Comparison of ENCODE assay signal across 10 cellular contexts in the genomic region with DNA sequence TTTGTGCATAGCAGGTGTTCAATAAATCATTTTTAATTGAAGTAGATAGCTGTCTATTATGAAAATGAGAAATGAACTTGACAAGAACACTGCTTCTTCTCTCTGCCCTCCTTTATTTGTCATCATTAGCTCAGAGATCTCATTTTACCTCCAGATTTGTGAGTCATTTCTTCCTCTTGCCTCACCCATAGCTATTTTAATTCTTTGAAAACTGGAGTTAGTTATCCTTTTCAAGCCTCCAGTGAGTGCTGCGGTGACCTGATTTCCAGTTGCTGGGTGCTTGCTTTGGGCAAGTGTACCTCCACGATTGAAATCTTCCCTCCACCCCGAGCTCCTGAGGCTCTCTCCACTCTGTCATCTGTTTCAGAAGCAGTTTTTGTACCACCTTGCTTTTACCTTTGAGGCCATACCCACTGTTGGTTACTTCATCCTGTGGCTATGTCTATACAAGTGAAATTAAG.
DNase-seq lines count a peak whose midpoint lies in the region; ATAC-seq, FAIRE-seq and TF ChIP-seq lines count a peak whose summit lies in the region.
"Had no signal": no experiment of that assay in that cellular context is flagged by ENCODE, and none has a peak within 500 bp of the region (broad histone marks: within the 10 kb centered on the region; RNA-seq: fewer than 3 reads in every experiment).

No MANE protein-coding gene starts in this region.

- no peaks in the 10 kb centered on the region for H3K79me2 ChIP-seq in HepG2 (ENCODE audit: insufficient read depth, low read length)

- H4K20me1 ChIP-seq in HepG2 (ENCODE audit: insufficient read depth, low read length): no peaks in the 10 kb centered on the region

- peaks cover 7 to 9% of the 10 kb centered on the region in 2 donors for H3K9me3 Mint-ChIP-seq in activated T-cell treated with anti-CD3 and anti-CD28 coated beads, Interleukin-2, amount 50 U/mL, for 72 hours

- intact Hi-C loops in A673 (cut with micrococcal nuclease; ENCODE audit: unreplicated experiment) (no loop called here), HepG2 (cut with micrococcal nuclease; ENCODE audit: unreplicated experiment) (no loop called here)

- no peak for TF ChIP-seq POLR2A in gastroesophageal sphincter (IDR thresholded peaks at IDR 0.05)
- no peak for TF ChIP-seq POLR2A in HepG2 (IDR thresholded peaks at IDR 0.05; ENCODE audit: insufficient read depth in 1 of 2, low read depth in 2 of 2, low read length in 2 of 2)

- H3K4me3 ChIP-seq in gastroesophageal sphincter (no peak overlapping the region), A673 (ENCODE audit: low read depth, low read length, poor library complexity, severe bottlenecking) (no peak overlapping the region), HepG2 (replicated peaks in 1 of 3; ENCODE audit: insufficient read depth in 1 of 3, low read depth in 2 of 3, low read length in 3 of 3) (no peak overlapping the region)

- peaks cover 34% of the 10 kb centered on the region for H3K4me1 Mint-ChIP-seq in activated T-cell treated with anti-CD3 and anti-CD28 coated beads, Interleukin-2, amount 50 U/mL, for 72 hours (ENCODE audit: low read depth)

- peak overlapping the region; percentile 15 for H3K27ac Mint-ChIP-seq in activated T-cell treated with anti-CD3 and anti-CD28 coated beads, Interleukin-2, amount 50 U/mL, for 72 hours

- H3K27ac ChIP-seq in gastroesophageal sphincter: peak overlapping the region in 2 of 4 donors; percentile 3 to 25
- H3K27ac ChIP-seq in A673 (ENCODE audit: low read depth, low read length, poor library complexity, severe bottlenecking): no peak overlapping the region
- no peak overlapping the region for H3K27ac ChIP-seq in HepG2 (ENCODE audit: extremely low read length, insufficient read depth, low read length)

- CTCF ChIA-PET in A673 (lab: Charles Lee): no interaction called here
- CTCF ChIA-PET in HepG2 (lab: Yijun Ruan, JAX; ENCODE audit: low intra/inter-chr PET ratio, low total read pairs): no interaction called here

- H3K4me3 Mint-ChIP-seq in activated T-cell treated with anti-CD3 and anti-CD28 coated beads, Interleukin-2, amount 50 U/mL, for 72 hours: peak overlapping the region; percentile 2 to 42
- H3K4me3 Mint-ChIP-seq: naive B cell had no signal

- WGBS in gastroesophageal sphincter (ENCODE audit: low coverage in 1 of 2), 2 donors: 24 to 89% methylated on average over 3 of the region's 3 CpGs
- 17% methylated on average over 3 of the region's 3 CpGs for WGBS in HepG2 (ENCODE audit: low lambda C conversion rate)

- H3K4me1 ChIP-seq in gastroesophageal sphincter (no peaks in the 10 kb centered on the region), A673 (ENCODE audit: insufficient read depth, low read length, poor library complexity, severe bottlenecking) (no peaks in the 10 kb centered on the region), HepG2 (ENCODE audit: insufficient read depth, low read length) (no peaks in the 10 kb centered on the region)

- TF ChIP-seq CTCF in gastroesophageal sphincter (IDR thresholded peaks at IDR 0.05): no peak
- no peak for TF ChIP-seq CTCF in A673 (conservative IDR thresholded peaks at IDR 0.05; ENCODE audit: low read depth, low read length)
- no peak for TF ChIP-seq CTCF in HepG2 (CRISPR knock-in tag; IDR thresholded peaks at IDR 0.05)

- DNase-seq in A172 (ENCODE audit: low spot score): peak; percentile 57
- peak; percentile 17 to 25 for DNase-seq in activated T-cell treated with anti-CD3 and anti-CD28 coated beads, Interleukin-2, amount 50 U/mL, for 72 hours
- DNase-seq in inferior parietal cortex (ENCODE audit: extremely low spot score): no peak
- DNase-seq in A673 (ENCODE audit: low spot score): no peak
- DNase-seq in globus pallidus (ENCODE audit: low spot score): no peak
- no peak for DNase-seq in HepG2 (ENCODE audit: low spot score)
- DNase-seq: naive B cell, NCI-H1092 treated with DMSO at 0.1 percent for 48 hours had no signal

- no peak for TF ChIP-seq RAD21 in HepG2 (CRISPR knock-in tag; IDR thresholded peaks at IDR 0.05)

- no peak overlapping the region for H3K4me2 ChIP-seq in HepG2 (ENCODE audit: low read depth, low read length)

- H3K9me3 ChIP-seq in gastroesophageal sphincter (peaks cover 0 to 6% (median 0%) of the 10 kb centered on the region in 3 donors), A673 (ENCODE audit: low read depth, low read length, poor library complexity, severe bottlenecking) (no peaks in the 10 kb centered on the region), HepG2 (ENCODE audit: low read length) (no peaks in the 10 kb centered on the region)

- ATAC-seq in GM18511 (IDR thresholded peaks at IDR 0.05; ENCODE audit: unreplicated experiment) (peak; percentile 55), gastroesophageal sphincter (peak; percentile 58), HepG2 (no peak)
- peak; percentile 80 to 81 for ATAC-seq in activated T-cell treated with anti-CD3 and anti-CD28 coated beads, Interleukin-2, amount 50 U/mL, for 72 hours (replicated peaks in 1 of 2)

- H3K27me3 ChIP-seq in gastroesophageal sphincter (no peaks in the 10 kb centered on the region), A673 (replicated peaks; ENCODE audit: insufficient read depth, low read depth, low read length, poor library complexity) (no peaks in the 10 kb centered on the region), HepG2 (ENCODE audit: control insufficient read depth in 1 of 2, insufficient read depth in 2 of 2, low read length in 2 of 2) (no peaks in the 10 kb centered on the region; a peak in 1 of 5 replicates)

- no peak overlapping the region for H2AFZ ChIP-seq in HepG2 (ENCODE audit: low read length)

- TF ChIP-seq EP300 in gastroesophageal sphincter (IDR thresholded peaks at IDR 0.05) (no peak), HepG2 (IDR thresholded peaks at IDR 0.05; ENCODE audit: low read depth in 2 of 2, low read length in 2 of 2) (no peak), HepG2 (CRISPR knock-in tag; IDR thresholded peaks at IDR 0.05; ENCODE audit: borderline replicate concordance) (no peak)

- H3K9ac ChIP-seq in HepG2 (ENCODE audit: insufficient read depth, low read depth, low read length): no peak overlapping the region

- POLR2A ChIA-PET in A673 (lab: Charles Lee; ENCODE audit: low non-redundant PET) (no interaction called here), HepG2 (lab: Yijun Ruan, JAX) (no interaction called here)

- H3K36me3 ChIP-seq in gastroesophageal sphincter: no peaks in the 10 kb centered on the region
- H3K36me3 ChIP-seq in A673 (ENCODE audit: insufficient read depth, low read length, poor library complexity, severe bottlenecking): no peaks in the 10 kb centered on the region
- H3K36me3 ChIP-seq in HepG2 (replicated peaks in 1 of 2; ENCODE audit: control insufficient read depth in 1 of 2, insufficient read depth in 2 of 2, low read length in 2 of 2): no peaks in the 10 kb centered on the region

- H3K36me3 Mint-ChIP-seq in activated T-cell treated with anti-CD3 and anti-CD28 coated beads, Interleukin-2, amount 50 U/mL, for 72 hours (ENCODE audit: insufficient read depth in 2 of 2): peaks cover 4 to 6% of the 10 kb centered on the region in 2 donors
- H3K36me3 Mint-ChIP-seq: naive B cell had no signal

- in situ Hi-C loops in HepG2 (cut with HindIII; ENCODE audit: extremely low pct_ligation_motif_present, low pct_unique_long_range_greater_than_20kb): no loop called here

- no peak for FAIRE-seq in HepG2 (lab: Jason Lieb, UNC)

- no peaks in the 10 kb centered on the region for H3K27me3 Mint-ChIP-seq in activated T-cell treated with anti-CD3 and anti-CD28 coated beads, Interleukin-2, amount 50 U/mL, for 72 hours (ENCODE audit: low read depth)
- H3K27me3 Mint-ChIP-seq: naive B cell had no signal

- no TSS peak for BruUV-seq in A673 (replicated peaks; lab: Mats Ljungman, UMichigan)
- no TSS peak for BruUV-seq in HepG2 (replicated peaks; lab: Mats Ljungman, UMichigan)

TF ChIP-seq in HepG2, 621 proteins besides CTCF, POLR2A, EP300 and RAD21 (continues in another document):
- TF ChIP-seq SIN3B (IDR thresholded peaks at IDR 0.05; ENCODE audit: low read length): no peak
- no peak for TF ChIP-seq MED13 (CRISPR knock-in tag; IDR thresholded peaks at IDR 0.05)
- TF ChIP-seq ZNF737 (CRISPR knock-in tag; IDR thresholded peaks at IDR 0.05; ENCODE audit: borderline replicate concordance): no peak
- TF ChIP-seq ETV6 (CRISPR knock-in tag; conservative IDR thresholded peaks at IDR 0.05): no peak
- TF ChIP-seq, protein P1, sequence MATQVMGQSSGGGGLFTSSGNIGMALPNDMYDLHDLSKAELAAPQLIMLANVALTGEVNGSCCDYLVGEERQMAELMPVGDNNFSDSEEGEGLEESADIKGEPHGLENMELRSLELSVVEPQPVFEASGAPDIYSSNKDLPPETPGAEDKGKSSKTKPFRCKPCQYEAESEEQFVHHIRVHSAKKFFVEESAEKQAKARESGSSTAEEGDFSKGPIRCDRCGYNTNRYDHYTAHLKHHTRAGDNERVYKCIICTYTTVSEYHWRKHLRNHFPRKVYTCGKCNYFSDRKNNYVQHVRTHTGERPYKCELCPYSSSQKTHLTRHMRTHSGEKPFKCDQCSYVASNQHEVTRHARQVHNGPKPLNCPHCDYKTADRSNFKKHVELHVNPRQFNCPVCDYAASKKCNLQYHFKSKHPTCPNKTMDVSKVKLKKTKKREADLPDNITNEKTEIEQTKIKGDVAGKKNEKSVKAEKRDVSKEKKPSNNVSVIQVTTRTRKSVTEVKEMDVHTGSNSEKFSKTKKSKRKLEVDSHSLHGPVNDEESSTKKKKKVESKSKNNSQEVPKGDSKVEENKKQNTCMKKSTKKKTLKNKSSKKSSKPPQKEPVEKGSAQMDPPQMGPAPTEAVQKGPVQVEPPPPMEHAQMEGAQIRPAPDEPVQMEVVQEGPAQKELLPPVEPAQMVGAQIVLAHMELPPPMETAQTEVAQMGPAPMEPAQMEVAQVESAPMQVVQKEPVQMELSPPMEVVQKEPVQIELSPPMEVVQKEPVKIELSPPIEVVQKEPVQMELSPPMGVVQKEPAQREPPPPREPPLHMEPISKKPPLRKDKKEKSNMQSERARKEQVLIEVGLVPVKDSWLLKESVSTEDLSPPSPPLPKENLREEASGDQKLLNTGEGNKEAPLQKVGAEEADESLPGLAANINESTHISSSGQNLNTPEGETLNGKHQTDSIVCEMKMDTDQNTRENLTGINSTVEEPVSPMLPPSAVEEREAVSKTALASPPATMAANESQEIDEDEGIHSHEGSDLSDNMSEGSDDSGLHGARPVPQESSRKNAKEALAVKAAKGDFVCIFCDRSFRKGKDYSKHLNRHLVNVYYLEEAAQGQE (IDR thresholded peaks at IDR 0.05; ENCODE audit: borderline replicate concordance in 1 of 2, low read depth in 1 of 2, low read length in 2 of 2): no peak
- no peak for TF ChIP-seq ZNF383 (CRISPR knock-in tag; IDR thresholded peaks at IDR 0.05; ENCODE audit: borderline replicate concordance)
- TF ChIP-seq MEIS1 (CRISPR knock-in tag; IDR thresholded peaks at IDR 0.05; ENCODE audit: borderline replicate concordance): no peak
- no peak for TF ChIP-seq ZNF777 (CRISPR knock-in tag; IDR thresholded peaks at IDR 0.05)
- TF ChIP-seq NFE2L1 (CRISPR knock-in tag; IDR thresholded peaks at IDR 0.05; ENCODE audit: borderline replicate concordance): no peak

Comparison
In these comparisons a context has a peak if more than half of its experiments do, and no peak if none do; other contexts are left out.
1. DNase-seq: peak in A172 (single experiment) and activated T-cell treated with anti-CD3 and anti-CD28 coated beads, Interleukin-2, amount 50 U/mL, for 72 hours (2 of 2); none in inferior parietal cortex (single experiment), A673 (single experiment), globus pallidus (single experiment) and HepG2 (single experiment).